ENCODE assay signal across 23 cellular contexts in the genomic region with DNA sequence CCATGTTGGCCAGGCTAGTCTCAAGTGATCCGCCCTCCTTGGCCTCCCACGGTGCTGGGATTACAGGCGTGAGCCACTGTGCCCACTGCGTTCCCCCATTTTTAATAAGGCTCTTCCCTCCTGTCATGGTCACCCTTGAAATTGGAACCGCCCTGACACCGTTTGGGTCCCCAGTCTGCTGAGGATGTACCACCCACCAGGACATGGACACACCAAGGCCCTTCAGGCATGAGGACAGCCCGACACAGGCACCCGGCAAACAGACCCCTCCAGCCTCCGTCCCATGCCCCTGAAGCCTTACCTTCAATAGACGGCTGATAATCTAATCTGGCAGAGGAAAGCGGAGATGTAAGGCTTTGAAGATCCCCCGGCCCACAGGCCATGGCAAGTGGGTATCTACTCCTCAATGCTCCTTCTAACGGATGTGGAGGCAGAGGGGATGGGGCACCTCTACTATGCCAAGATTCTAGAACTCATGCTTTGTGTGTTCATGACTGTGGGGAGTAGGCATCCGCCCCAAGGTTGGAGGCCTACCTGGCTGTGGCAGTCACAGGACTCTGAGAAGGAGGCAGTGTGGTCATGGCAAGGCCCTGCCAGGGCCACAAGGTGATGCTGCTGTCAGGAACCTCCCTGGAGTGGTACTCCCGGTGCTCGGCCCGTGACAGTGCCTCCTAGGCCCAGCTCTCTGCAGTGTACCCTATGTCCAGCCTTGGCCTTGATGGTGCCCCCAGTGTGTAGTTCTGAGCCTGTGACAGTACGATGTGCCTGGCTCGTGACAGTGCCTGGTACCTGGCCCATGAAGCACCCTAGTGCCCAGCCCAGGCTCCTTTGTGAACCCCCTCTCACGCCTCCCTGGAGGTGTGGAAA. TPM values are rescaled to one million over a fixed set of nuclear protein-coding genes. Genes with fewer than 3 reads are reported as not detected.
"Had no signal": no experiment of that assay in that cellular context is flagged by ENCODE, and none has a peak within 500 bp of the region (broad histone marks: within the 10 kb centered on the region; RNA-seq: fewer than 3 reads in every experiment).

No MANE protein-coding gene starts in this region.

- H3K9me3 Mint-ChIP-seq: activated CD4-positive, alpha-beta memory T cell treated with anti-CD3 and anti-CD28 coated beads for 36 hours; activated naive CD4-positive, alpha-beta T cell treated with anti-CD3 and anti-CD28 coated beads for 36 hours; nephron; stimulated activated naive CD8-positive, alpha-beta T cell treated with anti-CD3 and anti-CD28 coated beads, Interleukin-15, Interleukin-2, amounts not matched to agents 100 ng/mL and 50 ng/mL, for 24 hours had no signal

- H3K4me3 ChIP-seq: body of pancreas, cardiac muscle cell, left ventricle myocardium inferior, tibial artery, uterus had no signal

- H3K27ac Mint-ChIP-seq: activated CD4-positive, alpha-beta memory T cell treated with anti-CD3 and anti-CD28 coated beads for 36 hours; activated naive CD4-positive, alpha-beta T cell treated with anti-CD3 and anti-CD28 coated beads for 36 hours; nephron; stimulated activated naive CD8-positive, alpha-beta T cell treated with anti-CD3 and anti-CD28 coated beads, Interleukin-15, Interleukin-2, amounts not matched to agents 100 ng/mL and 50 ng/mL, for 24 hours had no signal

- H3K4me1 ChIP-seq: tibial artery, uterus had no signal

- H3K4me3 Mint-ChIP-seq: activated CD4-positive, alpha-beta memory T cell treated with anti-CD3 and anti-CD28 coated beads for 36 hours; activated naive CD4-positive, alpha-beta T cell treated with anti-CD3 and anti-CD28 coated beads for 36 hours; nephron; stimulated activated naive CD8-positive, alpha-beta T cell treated with anti-CD3 and anti-CD28 coated beads, Interleukin-15, Interleukin-2, amounts not matched to agents 100 ng/mL and 50 ng/mL, for 24 hours had no signal

- H3K27ac ChIP-seq: body of pancreas, cardiac muscle cell, left ventricle myocardium inferior, tibial artery, uterus had no signal

- H3K9me3 ChIP-seq: body of pancreas, tibial artery, uterus had no signal

- H3K36me3 ChIP-seq: cardiac muscle cell, left ventricle myocardium inferior, tibial artery, uterus had no signal

- H3K27me3 ChIP-seq: body of pancreas, cardiac muscle cell, uterus had no signal

- H3K36me3 Mint-ChIP-seq: activated CD4-positive, alpha-beta memory T cell treated with anti-CD3 and anti-CD28 coated beads for 36 hours had no signal

- FAIRE-seq: endometrium had no signal

- DNase-seq: activated CD4-positive, alpha-beta memory T cell treated with anti-CD3 and anti-CD28 coated beads for 36 hours; activated CD4-positive, alpha-beta T cell treated with anti-CD3 and anti-CD28 coated beads for 48 hours; activated effector memory CD4-positive, alpha-beta T cell treated with Interleukin-2 at 50 U/mL for 16 hours; activated naive CD4-positive, alpha-beta T cell treated with anti-CD3 and anti-CD28 coated beads for 36 hours; activated T-cell treated with anti-CD3 and anti-CD28 coated beads, Interleukin-2, amount 50 U/mL, for 48 hours; body of pancreas; foreskin fibroblast; left ventricle myocardium inferior; nucleus accumbens; stimulated activated CD4-positive, alpha-beta T cell treated with anti-CD3 and anti-CD28 coated beads, Interleukin-4, amount 100 ng/mL, for 1 hour; tibial artery; uterus had no signal

RNA-seq across cellular contexts. Expression of gene PRSS50, which starts 18.6 kb away (rescaled TPM):
- total RNA-seq: activated CD4-positive, alpha-beta memory T cell treated with anti-CD3 and anti-CD28 coated beads for 36 hours; activated naive CD4-positive, alpha-beta T cell treated with anti-CD3 and anti-CD28 coated beads for 36 hours; chondrocyte; epithelial cell of proximal tubule; fibroblast of lung; glomerular endothelial cell; mononuclear cell; renal cortical epithelial cell; T-helper 2 cell treated with Interferon-gamma antibody and Interleukin-4, amounts not matched to agents 100 ng/mL and 5 ng/mL, for 36 hours had no signal
- polyA plus RNA-seq: fibroblast of lung had no signal

RNA-seq across cellular contexts. Expression of gene TMIE, which starts 35.0 kb away (rescaled TPM):
- total RNA-seq: body of pancreas; epithelial cell of proximal tubule; glomerular endothelial cell; T-helper 2 cell treated with Interferon-gamma antibody and Interleukin-4, amounts not matched to agents 100 ng/mL and 5 ng/mL, for 36 hours had no signal
